In genomic region chr10:69878951-69879350, GRCh38 we compare ENCODE assay signal across 2 cellular contexts.
A peak's percentile ranks its signal among the peaks of the same experiment; 100 is the strongest.
TF ChIP-seq lines count a peak whose summit lies in the region.

No MANE protein-coding gene starts in this region.

TF ChIP-seq in K562, 482 proteins besides CTCF, POLR2A, EP300 and RAD21 (continued from another document):
- no peak for TF ChIP-seq PHTF2 (CRISPR knock-in tag; IDR thresholded peaks at IDR 0.05)
- no peak for TF ChIP-seq PHF8 (IDR thresholded peaks at IDR 0.05; ENCODE audit: borderline replicate concordance, low read length)
- TF ChIP-seq RBM17 (IDR thresholded peaks at IDR 0.05; ENCODE audit: borderline replicate concordance, low read depth, low read length): no peak
- no peak for TF ChIP-seq MYNN (IDR thresholded peaks at IDR 0.05)
- TF ChIP-seq MYNN (CRISPR knock-in tag; IDR thresholded peaks at IDR 0.05): no peak
- no peak for TF ChIP-seq EGR1 (conservative IDR thresholded peaks at IDR 0.05)
- TF ChIP-seq ZNF766 (CRISPR knock-in tag; conservative IDR thresholded peaks at IDR 0.05): no peak
- no peak for TF ChIP-seq CXXC5 (CRISPR knock-in tag; IDR thresholded peaks at IDR 0.05)
- TF ChIP-seq RBM25 (IDR thresholded peaks at IDR 0.05; ENCODE audit: low read depth, low read length, severe bottlenecking): peak; percentile 51
- no peak for TF ChIP-seq REST (CRISPR knock-in tag; IDR thresholded peaks at IDR 0.05; ENCODE audit: low read depth)
- no peak for TF ChIP-seq FOXJ3 (CRISPR knock-in tag; IDR thresholded peaks at IDR 0.05)
- no peak for TF ChIP-seq RB1 (IDR thresholded peaks at IDR 0.05; ENCODE audit: low read depth)
- no peak for TF ChIP-seq ESRRB (CRISPR knock-in tag; IDR thresholded peaks at IDR 0.05; ENCODE audit: borderline replicate concordance)
- TF ChIP-seq RBM34 (IDR thresholded peaks at IDR 0.05; ENCODE audit: borderline replicate concordance, insufficient read depth, low read length): no peak
- TF ChIP-seq ATF3 (IDR thresholded peaks at IDR 0.05): no peak
- TF ChIP-seq ATF3 (CRISPR knock-in tag; conservative IDR thresholded peaks at IDR 0.05): no peak
- peak; percentile 57 for TF ChIP-seq ZFP36 (IDR thresholded peaks at IDR 0.05; ENCODE audit: low read depth, low read length, partially characterized antibody)

TF ChIP-seq in H1, 55 proteins besides CTCF, POLR2A, EP300 and RAD21 (continued from another document):
- TF ChIP-seq HDAC6 (IDR thresholded peaks at IDR 0.05; ENCODE audit: low read depth, low read length) (no peak), BRCA1 (IDR thresholded peaks at IDR 0.05; ENCODE audit: low read depth, low read length) (no peak), TBP (IDR thresholded peaks at IDR 0.05; ENCODE audit: low read depth, low read length) (no peak), ATF3 (IDR thresholded peaks at IDR 0.05; ENCODE audit: insufficient read depth, low read depth, low read length) (no peak), CHD1 (IDR thresholded peaks at IDR 0.05; ENCODE audit: low read depth, low read length) (no peak), YY1 (IDR thresholded peaks at IDR 0.05; ENCODE audit: low read depth, low read length) (no peak)
